Comparison of ENCODE assay signal across 8 cellular contexts in genomic region chr13:102798653-102799543, GRCh38. TPM values are rescaled to one million over a fixed set of nuclear protein-coding genes. Genes with fewer than 3 reads are reported as not detected.
DNase-seq lines count a peak whose midpoint lies in the region; ATAC-seq lines count a peak whose summit lies in the region.

BIVM (plus strand) TSS chr13:102799119; CDS start chr13:102807268, 8,149 bp downstream.
POGLUT2 (minus strand) TSS chr13:102798976; CDS start chr13:102798670, 306 bp downstream.

- H3K27me3 ChIP-seq in iPS DF 6.9 (ENCODE audit: control insufficient read depth, insufficient read depth, low read length) = no peaks in the 10 kb centered on the region; the same call in 1 of the 2 replicates

- H3K4me1 ChIP-seq in iPS DF 6.9 (ENCODE audit: control insufficient read depth, insufficient read depth, low read length) = no peaks in the 10 kb centered on the region

- no peaks in the 10 kb centered on the region for H3K36me3 ChIP-seq in iPS DF 6.9 (ENCODE audit: control insufficient read depth, insufficient read depth, low read length)

- no peaks in the 10 kb centered on the region for H3K9me3 ChIP-seq in iPS DF 6.9 (ENCODE audit: control insufficient read depth, insufficient read depth, low read length)

- peak within 1 kb of the TSS; percentile 67 for H3K4me3 ChIP-seq in iPS DF 6.9 (ENCODE audit: low read length)

- no peak within 1 kb of the TSS for H3K27ac ChIP-seq in iPS DF 6.9 (ENCODE audit: low read length)

- ATAC-seq in GM18520 (IDR thresholded peaks at IDR 0.05; ENCODE audit: unreplicated experiment) = peak; percentile 78
- peak; percentile 83 for ATAC-seq in HG03045 (IDR thresholded peaks at IDR 0.05; ENCODE audit: unreplicated experiment)
- ATAC-seq in sciatic nerve = peak; percentile 98

- intact Hi-C loops in sciatic nerve (cut with DNase I) = no loop called here

- no CpG with 5 or more reads among the region's 83 CpGs for WGBS in iPS DF 6.9 (ENCODE audit: insufficient coverage, insufficient read length)

- DNase-seq in 8988T = peak; percentile 79
- peak; percentile 67 for DNase-seq in NCI-H2107 (lab: John Stamatoyannopoulos, UW)
- peak; percentile 90 for DNase-seq in UCSD-AML1 (lab: John Stamatoyannopoulos, UW; ENCODE audit: unreplicated experiment)
- DNase-seq in brain pericyte (ENCODE audit: low read depth, low spot score) = peak; percentile 75
- DNase-seq in iPS DF 6.9 (ENCODE audit: low read depth, low spot score) = peak; percentile 84
- peak; percentile 93 for DNase-seq in sciatic nerve (ENCODE audit: low spot score)

RNA-seq across cellular contexts. Expression of gene BIVM, which starts in this region (rescaled TPM):
- 25.7 TPM for total RNA-seq in sciatic nerve

RNA-seq across cellular contexts. Expression of gene POGLUT2, which starts in this region (rescaled TPM):
- total RNA-seq in sciatic nerve = 5.2 TPM
